ENCODE assay signal across 32 cellular contexts in the genomic region with DNA sequence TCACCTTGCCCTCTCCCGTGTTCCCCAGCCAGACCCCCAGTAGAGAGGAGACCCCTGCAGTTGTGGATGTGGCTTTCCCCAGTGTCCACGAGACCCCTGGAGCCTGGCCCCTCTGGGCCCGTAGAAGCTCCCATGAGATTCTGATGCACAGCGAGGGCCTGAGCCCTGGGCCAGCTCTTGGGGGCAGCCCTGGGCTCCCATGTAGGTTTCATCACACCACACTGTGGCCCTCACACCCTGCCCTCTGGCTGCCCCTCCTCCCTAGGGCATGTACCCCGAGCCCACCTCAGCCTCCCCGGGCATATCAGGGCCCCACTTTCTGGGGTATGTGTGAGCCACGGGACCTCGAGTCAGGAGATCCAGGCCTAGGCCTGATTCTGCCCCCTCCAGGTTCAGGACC. TPM values are rescaled to one million over a fixed set of nuclear protein-coding genes. Genes with fewer than 3 reads are reported as not detected.
"Had no signal": no experiment of that assay in that cellular context is flagged by ENCODE, and none has a peak within 500 bp of the region (broad histone marks: within the 10 kb centered on the region; RNA-seq: fewer than 3 reads in every experiment).

No MANE protein-coding gene starts in this region.

- H3K27me3 ChIP-seq: testis, thyroid gland, uterus, vagina had no signal

- ATAC-seq: stimulated activated effector memory CD8-positive, alpha-beta T cell treated with anti-CD3 and anti-CD28 coated beads, Interleukin-12 subunit alpha, Interleukin-12 subunit beta, amount 100 ng/mL, for 72 hours; stimulated activated memory B cell treated with anti-CD40 and anti-IgM and Interleukin-4, amounts not matched to agents 10 μg/mL and 1 μg/mL and 100 μg/mL, for 72 hours; stimulated activated naive B cell treated with anti-CD40 and anti-IgM and Interleukin-4, amounts not matched to agents 10 μg/mL and 1 μg/mL and 100 μg/mL, for 72 hours; stimulated activated naive CD8-positive, alpha-beta T cell treated with anti-CD3 and anti-CD28 coated beads, Interleukin-15, amount 100 ng/mL, for 72 hours; stimulated activated naive CD8-positive, alpha-beta T cell treated with anti-CD3 and anti-CD28 coated beads, Interleukin-15, Interleukin-2, amounts not matched to agents 100 U/mL and 50 U/mL, for 24 hours; upper lobe of right lung had no signal

- H3K4me3 ChIP-seq: stomach, suprapubic skin, testis, thoracic aorta, thyroid gland, tibial artery, tibial nerve, transverse colon, upper lobe of left lung, upper lobe of right lung, uterus, vagina had no signal

- H3K4me3 Mint-ChIP-seq: stimulated activated effector memory CD8-positive, alpha-beta T cell treated with anti-CD3 and anti-CD28 coated beads, Interleukin-12 subunit alpha, Interleukin-12 subunit beta, amount 100 ng/mL, for 72 hours; stimulated activated memory B cell treated with anti-CD40 and anti-IgM and Interleukin-4, amounts not matched to agents 10 μg/mL and 1 μg/mL and 100 μg/mL, for 72 hours; stimulated activated naive B cell treated with anti-CD40 and anti-IgM and Interleukin-4, amounts not matched to agents 10 μg/mL and 1 μg/mL and 100 μg/mL, for 72 hours; stimulated activated naive CD8-positive, alpha-beta T cell treated with anti-CD3 and anti-CD28 coated beads, Interleukin-15, amount 100 ng/mL, for 72 hours; stimulated activated naive CD8-positive, alpha-beta T cell treated with anti-CD3 and anti-CD28 coated beads, Interleukin-15, Interleukin-2, amounts not matched to agents 100 ng/mL and 50 ng/mL, for 24 hours; type B pancreatic cell had no signal

- H3K36me3 ChIP-seq: stomach, suprapubic skin, thoracic aorta, thyroid gland, tibial artery, tibial nerve, transverse colon, upper lobe of left lung, upper lobe of right lung, uterus, vagina had no signal

- H3K27me3 Mint-ChIP-seq: stimulated activated naive CD8-positive, alpha-beta T cell treated with anti-CD3 and anti-CD28 coated beads, Interleukin-15, Interleukin-2, amounts not matched to agents 100 ng/mL and 50 ng/mL, for 24 hours had no signal

- H3K4me1 ChIP-seq: stomach, suprapubic skin, testis, thyroid gland, tibial artery, tibial nerve, transverse colon, upper lobe of left lung, upper lobe of right lung, uterus, vagina had no signal

- H3K27ac Mint-ChIP-seq: stimulated activated effector memory CD8-positive, alpha-beta T cell treated with anti-CD3 and anti-CD28 coated beads, Interleukin-12 subunit alpha, Interleukin-12 subunit beta, amount 100 ng/mL, for 72 hours; stimulated activated memory B cell treated with anti-CD40 and anti-IgM and Interleukin-4, amounts not matched to agents 10 μg/mL and 1 μg/mL and 100 μg/mL, for 72 hours; stimulated activated naive B cell treated with anti-CD40 and anti-IgM and Interleukin-4, amounts not matched to agents 10 μg/mL and 1 μg/mL and 100 μg/mL, for 72 hours; stimulated activated naive CD8-positive, alpha-beta T cell treated with anti-CD3 and anti-CD28 coated beads, Interleukin-15, amount 100 ng/mL, for 72 hours; stimulated activated naive CD8-positive, alpha-beta T cell treated with anti-CD3 and anti-CD28 coated beads, Interleukin-15, Interleukin-2, amounts not matched to agents 100 ng/mL and 50 ng/mL, for 24 hours; type B pancreatic cell had no signal

- H3K4me1 Mint-ChIP-seq: stimulated activated effector memory CD8-positive, alpha-beta T cell treated with anti-CD3 and anti-CD28 coated beads, Interleukin-12 subunit alpha, Interleukin-12 subunit beta, amount 100 ng/mL, for 72 hours; stimulated activated memory B cell treated with anti-CD40 and anti-IgM and Interleukin-4, amounts not matched to agents 10 μg/mL and 1 μg/mL and 100 μg/mL, for 72 hours; stimulated activated naive B cell treated with anti-CD40 and anti-IgM and Interleukin-4, amounts not matched to agents 10 μg/mL and 1 μg/mL and 100 μg/mL, for 72 hours; stimulated activated naive CD8-positive, alpha-beta T cell treated with anti-CD3 and anti-CD28 coated beads, Interleukin-15, amount 100 ng/mL, for 72 hours had no signal

- H3K27ac ChIP-seq: stomach, suprapubic skin, testis, thoracic aorta, thyroid gland, tibial artery, tibial nerve, transverse colon, upper lobe of left lung, upper lobe of right lung, uterus, vagina had no signal

- FAIRE-seq: urothelium cell line had no signal

- DNase-seq: stimulated activated CD4-positive, alpha-beta T cell treated with anti-CD3 and anti-CD28 coated beads, Interleukin-2, amount 100 ng/mL, for 48 hours; stimulated activated CD4-positive, alpha-beta T cell treated with anti-CD3 and anti-CD28 coated beads, Interleukin-4, amount 100 ng/mL, for 1 hour; stimulated activated CD4-positive, alpha-beta T cell treated with anti-CD3 and anti-CD28 coated beads, Interleukin-4, amount 100 ng/mL, for 24 hours; stimulated activated CD4-positive, alpha-beta T cell treated with anti-CD3 and anti-CD28 coated beads, Interleukin-4, amount 100 ng/mL, for 4 hours; stimulated activated CD8-positive, alpha-beta memory T cell treated with anti-CD3 and anti-CD28 coated beads, Interleukin-4, amount 100 ng/mL, for 48 hours; stimulated activated naive B cell treated with anti-CD40 and anti-IgM and Interleukin-4, amounts not matched to agents 10 μg/mL and 1 μg/mL and 100 μg/mL, for 72 hours; stimulated activated naive CD4-positive, alpha-beta T cell; stimulated activated naive CD4-positive, alpha-beta T cell treated with Interleukin-2 at 50 U/mL for 16 hours; stimulated activated naive CD8-positive, alpha-beta T cell treated with anti-CD3 and anti-CD28 coated beads, Interleukin-15, amount 100 ng/mL, for 72 hours; stimulated activated naive CD8-positive, alpha-beta T cell treated with anti-CD3 and anti-CD28 coated beads, Interleukin-15, Interleukin-2, amounts not matched to agents 100 U/mL and 50 U/mL, for 24 hours; stomach; substantia nigra; testis; thyroid gland; tibial artery; transverse colon; trophoblast cell; upper lobe of right lung; uterus had no signal

- H3K9me3 ChIP-seq: stomach, suprapubic skin, testis, thoracic aorta, thyroid gland, tibial artery, tibial nerve, transverse colon, upper lobe of left lung, upper lobe of right lung, uterus, vagina had no signal

- H3K36me3 Mint-ChIP-seq: stimulated activated effector memory CD8-positive, alpha-beta T cell treated with anti-CD3 and anti-CD28 coated beads, Interleukin-12 subunit alpha, Interleukin-12 subunit beta, amount 100 ng/mL, for 72 hours; stimulated activated memory B cell treated with anti-CD40 and anti-IgM and Interleukin-4, amounts not matched to agents 10 μg/mL and 1 μg/mL and 100 μg/mL, for 72 hours; stimulated activated naive B cell treated with anti-CD40 and anti-IgM and Interleukin-4, amounts not matched to agents 10 μg/mL and 1 μg/mL and 100 μg/mL, for 72 hours; type B pancreatic cell had no signal

- H3K9me3 Mint-ChIP-seq: stimulated activated effector memory CD8-positive, alpha-beta T cell treated with anti-CD3 and anti-CD28 coated beads, Interleukin-12 subunit alpha, Interleukin-12 subunit beta, amount 100 ng/mL, for 72 hours; stimulated activated memory B cell treated with anti-CD40 and anti-IgM and Interleukin-4, amounts not matched to agents 10 μg/mL and 1 μg/mL and 100 μg/mL, for 72 hours; stimulated activated naive B cell treated with anti-CD40 and anti-IgM and Interleukin-4, amounts not matched to agents 10 μg/mL and 1 μg/mL and 100 μg/mL, for 72 hours; stimulated activated naive CD8-positive, alpha-beta T cell treated with anti-CD3 and anti-CD28 coated beads, Interleukin-15, amount 100 ng/mL, for 72 hours; stimulated activated naive CD8-positive, alpha-beta T cell treated with anti-CD3 and anti-CD28 coated beads, Interleukin-15, Interleukin-2, amounts not matched to agents 100 ng/mL and 50 ng/mL, for 24 hours; type B pancreatic cell had no signal

RNA-seq across cellular contexts. Expression of a gene that starts 7.0 kb away (rescaled TPM):
- total RNA-seq: subcutaneous adipose tissue, suprapubic skin, thoracic aorta, ureter had no signal
- polyA plus RNA-seq: urinary bladder had no signal
